8 cellular contexts compared by ENCODE assay signal in genomic region chr1:100400332-100400933, GRCh38. TPM values are rescaled to one million over a fixed set of nuclear protein-coding genes. Genes with fewer than 3 reads are reported as not detected.
DNase-seq lines count a peak whose midpoint lies in the region; ATAC-seq and TF ChIP-seq lines count a peak whose summit lies in the region.

No MANE protein-coding gene starts in this region.

- peak; percentile 5 for DNase-seq in HuH-7 (ENCODE audit: low spot score)
- peak; percentile 67 for DNase-seq in activated CD4-positive, alpha-beta T cell treated with anti-CD3 and anti-CD28 coated beads for 36 hours
- peak; percentile 42 for DNase-seq in fibroblast of pulmonary artery (ENCODE audit: low read depth)
- DNase-seq in smooth muscle cell (lab: John Stamatoyannopoulos, UW; ENCODE audit: unreplicated experiment) = no peak
- no peak for DNase-seq in foreskin keratinocyte
- no peak for DNase-seq in glutamatergic neuron

- H3K4me3 ChIP-seq in fibroblast of pulmonary artery (replicated peaks; ENCODE audit: low read depth, low read length) = no peak overlapping the region
- H3K4me3 ChIP-seq in smooth muscle cell = no peak overlapping the region

- no peaks in the 10 kb centered on the region for H3K27me3 Mint-ChIP-seq in activated CD4-positive, alpha-beta T cell treated with anti-CD3 and anti-CD28 coated beads for 36 hours
- no peaks in the 10 kb centered on the region for H3K27me3 Mint-ChIP-seq in glutamatergic neuron (ENCODE audit: unreplicated experiment)

- H3K27me3 ChIP-seq in smooth muscle cell (ENCODE audit: low read depth) (no peaks in the 10 kb centered on the region), foreskin keratinocyte (no peaks in the 10 kb centered on the region)

- no peaks in the 10 kb centered on the region for H3K9me3 ChIP-seq in smooth muscle cell (replicated peaks; ENCODE audit: low read depth)

- H3K9ac ChIP-seq in smooth muscle cell (ENCODE audit: low read depth) = no peak overlapping the region

- no peaks in the 10 kb centered on the region for H3F3A ChIP-seq in smooth muscle cell (ENCODE audit: low read depth)

- peak overlapping the region; percentile 24 for H3K27ac ChIP-seq in smooth muscle cell (ENCODE audit: low read depth)
- H3K27ac ChIP-seq in foreskin keratinocyte = no peak overlapping the region

- POLR2A ChIA-PET in activated CD4-positive, alpha-beta T cell treated with anti-CD3 and anti-CD28 coated beads for 36 hours (lab: Charles Lee) = interaction anchor here (0.5 to 0.8 kb wide), 3 partner anchors 9 to 494 kb away, joined by 3 to 4 read pairs (median 3); no protein-coding TSS in a partner anchor

- no peaks in the 10 kb centered on the region for H4K20me1 ChIP-seq in smooth muscle cell (ENCODE audit: low read depth)

- H3K4me1 ChIP-seq in smooth muscle cell (ENCODE audit: low read depth) = peaks cover 5% of the 10 kb centered on the region
- no peaks in the 10 kb centered on the region for H3K4me1 ChIP-seq in foreskin keratinocyte

- intact Hi-C loops in activated CD4-positive, alpha-beta T cell treated with anti-CD3 and anti-CD28 coated beads for 36 hours (cut with DNase I, micrococcal nuclease) = loop anchor here in 1 of 2 experiments (5.0 to 10.0 kb wide), 2 partner anchors 46 to 363 kb away; partner anchors contain the start of gene CDC14A

- no peaks in the 10 kb centered on the region for H3K36me3 ChIP-seq in smooth muscle cell (ENCODE audit: low read depth)

- no peak overlapping the region for H2AFZ ChIP-seq in smooth muscle cell (ENCODE audit: low read depth)

- H3K36me3 Mint-ChIP-seq in activated CD4-positive, alpha-beta T cell treated with anti-CD3 and anti-CD28 coated beads for 36 hours (ENCODE audit: low read depth) = peaks cover 17% of the 10 kb centered on the region
- no peaks in the 10 kb centered on the region for H3K36me3 Mint-ChIP-seq in glutamatergic neuron (ENCODE audit: unreplicated experiment)

- ATAC-seq in GM19043 (IDR thresholded peaks at IDR 0.05; ENCODE audit: low read depth, unreplicated experiment) (peak; percentile 61), foreskin keratinocyte (no peak), GM21717 (IDR thresholded peaks at IDR 0.05; ENCODE audit: unreplicated experiment) (no peak)
- peak; percentile 51 for ATAC-seq in activated CD4-positive, alpha-beta T cell treated with anti-CD3 and anti-CD28 coated beads for 36 hours

- H3K9me3 Mint-ChIP-seq in activated CD4-positive, alpha-beta T cell treated with anti-CD3 and anti-CD28 coated beads for 36 hours (ENCODE audit: low read depth) = no peaks in the 10 kb centered on the region
- no peaks in the 10 kb centered on the region for H3K9me3 Mint-ChIP-seq in glutamatergic neuron (ENCODE audit: unreplicated experiment)

- WGBS in smooth muscle cell (ENCODE audit: low lambda C conversion rate) = 45% methylated on average over 2 of the region's 2 CpGs

- peak overlapping the region; percentile 60 for H3K4me3 Mint-ChIP-seq in activated CD4-positive, alpha-beta T cell treated with anti-CD3 and anti-CD28 coated beads for 36 hours
- H3K4me3 Mint-ChIP-seq in glutamatergic neuron (ENCODE audit: unreplicated experiment) = no peak overlapping the region

- H3K27ac Mint-ChIP-seq in activated CD4-positive, alpha-beta T cell treated with anti-CD3 and anti-CD28 coated beads for 36 hours = peak overlapping the region; percentile 92
- no peak overlapping the region for H3K27ac Mint-ChIP-seq in glutamatergic neuron (ENCODE audit: unreplicated experiment)

- no peak for TF ChIP-seq CTCF in fibroblast of pulmonary artery (IDR thresholded peaks at IDR 0.05; ENCODE audit: low read length, missing control alignments)
- no peak for TF ChIP-seq CTCF in smooth muscle cell (IDR thresholded peaks at IDR 0.05; ENCODE audit: borderline replicate concordance, insufficient read depth, poor library complexity, severe bottlenecking)
- TF ChIP-seq CTCF in foreskin keratinocyte (conservative IDR thresholded peaks at IDR 0.05) = no peak
- no peak for TF ChIP-seq CTCF in glutamatergic neuron (IDR thresholded peaks at IDR 0.05; ENCODE audit: partially characterized antibody, unreplicated experiment)

- peaks cover 10% of the 10 kb centered on the region for H3K79me2 ChIP-seq in smooth muscle cell (ENCODE audit: low read depth)

- CTCF ChIA-PET in activated CD4-positive, alpha-beta T cell treated with anti-CD3 and anti-CD28 coated beads for 36 hours (lab: Charles Lee) = interaction anchor here (0.7 to 3.1 kb wide), 6 partner anchors 9 to 58 kb away, joined by 3 to 12 read pairs (median 3); no protein-coding TSS in a partner anchor

- H3K4me1 Mint-ChIP-seq in activated CD4-positive, alpha-beta T cell treated with anti-CD3 and anti-CD28 coated beads for 36 hours = peaks cover 84% of the 10 kb centered on the region
- no peaks in the 10 kb centered on the region for H3K4me1 Mint-ChIP-seq in glutamatergic neuron (ENCODE audit: low read depth, unreplicated experiment)

- H3K4me2 ChIP-seq in smooth muscle cell = peak overlapping the region; percentile 39

RNA-seq across cellular contexts. Expression of gene CDC14A, which starts 48.1 kb away (rescaled TPM):
- 10 to 100 TPM; 12.2 to 13.6 TPM for total RNA-seq in activated CD4-positive, alpha-beta T cell treated with anti-CD3 and anti-CD28 coated beads for 36 hours
- 8.1 and 15.9 TPM in 2 replicates for total RNA-seq in smooth muscle cell
- polyA plus RNA-seq in smooth muscle cell = 2.8 and 9.1 TPM in 2 replicates
- total RNA-seq in foreskin keratinocyte = 2.6 and 3.1 TPM in 2 replicates
- polyA plus RNA-seq in foreskin keratinocyte = 0.58 TPM in 2 replicates
- 9.2 TPM for total RNA-seq in glutamatergic neuron (ENCODE audit: unreplicated experiment)

Comparison
In these comparisons a context has a peak if more than half of its experiments do, and no peak if none do; other contexts are left out.
1. ATAC-seq: peak in GM19043 (single experiment) and activated CD4-positive, alpha-beta T cell treated with anti-CD3 and anti-CD28 coated beads for 36 hours (single experiment); none in foreskin keratinocyte (single experiment) and GM21717 (single experiment).
2. DNase-seq: peak in HuH-7 (single experiment), activated CD4-positive, alpha-beta T cell treated with anti-CD3 and anti-CD28 coated beads for 36 hours (single experiment) and fibroblast of pulmonary artery (single experiment); none in smooth muscle cell (single experiment), foreskin keratinocyte (0 of 2) and glutamatergic neuron (single experiment).